In the genomic region with DNA sequence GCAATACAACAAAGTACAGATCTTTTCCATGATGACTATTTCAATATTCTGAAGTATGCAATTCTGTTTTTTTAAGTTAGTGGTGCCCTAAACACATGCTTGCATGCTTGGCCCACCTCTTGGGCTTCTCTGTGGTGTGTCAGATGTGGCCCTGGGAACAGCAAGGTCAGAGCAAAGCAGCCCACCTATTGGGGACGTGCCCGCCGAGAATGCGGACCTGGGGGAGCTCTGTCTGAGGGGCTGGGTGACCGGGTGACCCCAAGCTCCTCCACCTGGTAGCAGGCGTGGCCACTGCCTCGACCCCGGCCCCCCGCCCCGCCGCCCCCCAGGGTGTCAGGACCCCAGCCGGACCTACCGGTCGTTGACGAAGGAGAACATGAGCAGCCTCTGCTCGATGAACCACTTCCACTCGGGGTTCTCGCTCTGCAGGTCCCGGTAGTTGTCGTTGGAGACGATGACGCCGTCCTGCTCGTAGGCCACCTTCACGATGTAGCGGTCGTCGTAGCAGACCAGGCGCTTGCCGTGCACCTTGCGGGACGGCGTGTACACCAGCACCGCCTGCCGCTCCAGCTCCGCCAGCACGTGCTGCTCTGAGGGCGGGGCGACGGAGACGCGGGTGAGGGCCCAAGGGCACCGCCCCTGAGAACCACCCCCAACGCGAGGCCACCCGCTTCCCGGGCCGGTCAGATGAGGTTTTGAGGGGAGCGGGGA, we compare ENCODE assay signal across 25 cellular contexts. TPM values are rescaled to one million over a fixed set of nuclear protein-coding genes. Genes with fewer than 3 reads are reported as not detected.
"Had no signal": no experiment of that assay in that cellular context is flagged by ENCODE, and none has a peak within 500 bp of the region (broad histone marks: within the 10 kb centered on the region; RNA-seq: fewer than 3 reads in every experiment).

No MANE protein-coding gene starts in this region.

- DNase-seq: cortex of kidney; effector memory CD8-positive, alpha-beta T cell; erythroblast; esophagus squamous epithelium; foreskin melanocyte; glutamatergic neuron; heart right ventricle; hippocampal formation; mucosa of descending colon; naive B cell; nucleus accumbens; sigmoid colon; stimulated activated CD4-positive, alpha-beta T cell treated with anti-CD3 and anti-CD28 coated beads, Interleukin-4, amount 100 ng/mL, for 4 hours; stimulated activated naive CD8-positive, alpha-beta T cell treated with anti-CD3 and anti-CD28 coated beads, Interleukin-15, Interleukin-2, amounts not matched to agents 100 U/mL and 50 U/mL, for 24 hours; substantia nigra; testis; tibial artery had no signal

- H3K36me3 ChIP-seq: esophagus squamous epithelium, neural progenitor cell, sigmoid colon, tibial artery had no signal

- H3K9ac ChIP-seq: neural progenitor cell had no signal

- H3K27me3 ChIP-seq: sigmoid colon, testis had no signal

- H3K27ac ChIP-seq: neural progenitor cell, psoas muscle, testis had no signal

- FAIRE-seq: endometrium, islet of Langerhans had no signal

- H3K9me3 ChIP-seq: esophagus squamous epithelium, heart right ventricle, mucosa of descending colon, psoas muscle, sigmoid colon, testis, tibial artery had no signal

- H3K4me3 ChIP-seq: esophagus squamous epithelium, heart right ventricle, lung, mucosa of descending colon, neural progenitor cell, psoas muscle, sigmoid colon, tibial artery had no signal

- H3K4me2 ChIP-seq: neural progenitor cell had no signal

- ATAC-seq: effector memory CD8-positive, alpha-beta T cell; left ventricle myocardium superior; mucosa of descending colon; psoas muscle; stimulated activated memory B cell treated with anti-CD40 and anti-IgM and Interleukin-4, amounts not matched to agents 10 μg/mL and 1 μg/mL and 100 μg/mL, for 72 hours; stimulated activated naive CD8-positive, alpha-beta T cell treated with anti-CD3 and anti-CD28 coated beads, Interleukin-15, Interleukin-2, amounts not matched to agents 100 U/mL and 50 U/mL, for 24 hours had no signal

- H2AFZ ChIP-seq: neural progenitor cell had no signal

RNA-seq across cellular contexts. Expression of a gene that starts 56.4 kb away (rescaled TPM):
- polyA plus RNA-seq: urinary bladder had no signal
